14 cellular contexts compared by ENCODE assay signal in the genomic region with DNA sequence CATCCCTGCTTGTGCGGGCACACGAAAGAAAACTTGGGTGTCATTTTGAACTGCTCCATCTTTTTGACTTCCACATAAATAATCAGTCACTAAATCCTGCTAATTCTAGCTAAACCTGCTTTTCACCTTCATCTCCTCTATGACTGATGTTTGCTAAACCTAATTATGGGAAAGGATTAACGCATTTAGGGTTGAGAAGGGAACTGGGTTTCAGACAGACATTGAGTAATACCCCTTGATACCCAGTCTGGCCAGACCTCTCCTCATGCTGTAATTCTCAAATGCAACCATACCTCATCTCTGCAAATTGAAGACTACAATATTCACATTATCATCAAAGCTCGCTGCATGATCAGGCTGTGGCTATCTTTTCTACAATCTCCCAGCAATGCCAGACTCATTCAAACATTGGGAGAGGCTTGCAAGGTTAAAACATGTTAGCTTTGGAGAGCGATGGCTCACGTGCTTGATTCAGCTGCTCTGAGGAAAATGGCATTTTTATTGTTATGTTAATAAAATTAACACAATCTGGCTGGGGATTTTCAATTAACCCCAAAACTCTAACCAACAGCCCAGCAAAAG. TPM values are rescaled to one million over a fixed set of nuclear protein-coding genes. Genes with fewer than 3 reads are reported as not detected.
DNase-seq lines count a peak whose midpoint lies in the region; ATAC-seq and TF ChIP-seq lines count a peak whose summit lies in the region.
"Had no signal": no experiment of that assay in that cellular context is flagged by ENCODE, and none has a peak within 500 bp of the region (broad histone marks: within the 10 kb centered on the region; RNA-seq: fewer than 3 reads in every experiment).

No MANE protein-coding gene starts in this region.

- POLR2A ChIA-PET in CD4-positive, alpha-beta memory T cell (lab: Charles Lee; ENCODE audit: partially characterized antibody): interaction anchor here (1.2 to 6.4 kb wide), 3 partner anchors 20 to 162 kb away, joined by 4 to 68 read pairs (median 40); a partner anchor contains a TSS
- POLR2A ChIA-PET in naive thymus-derived CD4-positive, alpha-beta T cell (lab: Charles Lee): interaction anchor here (0.9 to 5.0 kb wide), 3 partner anchors 40 to 192 kb away, joined by 3 to 54 read pairs (median 39); a partner anchor contains a TSS

- no peak for TF ChIP-seq POLR2A in GM18505 (IDR thresholded peaks at IDR 0.05; ENCODE audit: borderline replicate concordance, extremely low read depth, insufficient read depth, insufficient read length)

- H3K4me3 ChIP-seq in CD4-positive, alpha-beta memory T cell (ENCODE audit: low read length in 2 of 2): no peak overlapping the region
- no peak overlapping the region for H3K4me3 ChIP-seq in naive thymus-derived CD4-positive, alpha-beta T cell (ENCODE audit: low read length)
- H3K4me3 ChIP-seq in ascending aorta: no peak overlapping the region

- peaks cover 13% of the 10 kb centered on the region for H3K36me3 ChIP-seq in CD4-positive, alpha-beta memory T cell (ENCODE audit: insufficient read depth, low read length)
- H3K36me3 ChIP-seq in naive thymus-derived CD4-positive, alpha-beta T cell (ENCODE audit: control insufficient read depth in 2 of 3, insufficient read depth in 3 of 3, low read length in 3 of 3): peaks cover 3 to 21% (median 7%) of the 10 kb centered on the region in 3 experiments
- peaks cover 11 to 19% of the 10 kb centered on the region in 2 donors for H3K36me3 ChIP-seq in ascending aorta

- peak overlapping the region in 7 of 8 donors; percentile 23 to 98 (median 92) for H3K4me3 Mint-ChIP-seq in CD4-positive, alpha-beta memory T cell
- H3K4me3 Mint-ChIP-seq in IgD-negative memory B cell: peak overlapping the region; percentile 28 to 97 (median 82)
- H3K4me3 Mint-ChIP-seq in activated T-helper 2 cell treated with anti-CD3 and anti-CD28 coated beads, Interferon-gamma antibody, Interleukin-2, Interleukin-4, amounts not matched to agents 10 μg/mL and 5 μg/mL and 100 μg/mL, durations not matched to agents 14 hours and 24 hours and 36 hours (ENCODE audit: low read depth): peak overlapping the region; percentile 77
- H3K4me3 Mint-ChIP-seq in naive thymus-derived CD4-positive, alpha-beta T cell: peak overlapping the region; percentile 17 to 96 (median 92)

- peaks cover 57 to 88% (median 75%) of the 10 kb centered on the region in 4 donors for H3K4me1 Mint-ChIP-seq in CD4-positive, alpha-beta memory T cell
- H3K4me1 Mint-ChIP-seq in IgD-negative memory B cell: peaks cover 51 to 65% (median 52%) of the 10 kb centered on the region in 3 donors
- H3K4me1 Mint-ChIP-seq in activated T-helper 2 cell treated with anti-CD3 and anti-CD28 coated beads, Interferon-gamma antibody, Interleukin-2, Interleukin-4, amounts not matched to agents 10 μg/mL and 5 μg/mL and 100 μg/mL, durations not matched to agents 14 hours and 24 hours and 36 hours (ENCODE audit: low read depth): peaks cover 76% of the 10 kb centered on the region
- H3K4me1 Mint-ChIP-seq in naive thymus-derived CD4-positive, alpha-beta T cell: peaks cover 65 to 90% (median 86%) of the 10 kb centered on the region in 7 donors

- peaks cover 70% of the 10 kb centered on the region for H3K4me1 ChIP-seq in CD4-positive, alpha-beta memory T cell (ENCODE audit: insufficient read depth, low read length)
- peaks cover 17 to 48% of the 10 kb centered on the region in 2 donors for H3K4me1 ChIP-seq in naive thymus-derived CD4-positive, alpha-beta T cell (ENCODE audit: control insufficient read depth in 2 of 2, insufficient read depth in 2 of 2, low read length in 2 of 2)
- peaks cover 6 to 16% of the 10 kb centered on the region in 2 donors for H3K4me1 ChIP-seq in ascending aorta

- no peak for DNase-seq in CD4-positive, alpha-beta memory T cell
- DNase-seq in activated T-helper 2 cell treated with anti-CD3 and anti-CD28 coated beads, Interferon-gamma antibody, Interleukin-2, Interleukin-4, amounts not matched to agents 10 μg/mL and 5 μg/mL and 100 μg/mL, durations not matched to agents 14 hours and 24 hours and 36 hours (ENCODE audit: low spot score): no peak
- no peak for DNase-seq in naive thymus-derived CD4-positive, alpha-beta T cell
- DNase-seq in ascending aorta (ENCODE audit: low spot score in 2 of 2) (no peak), GM03348 (ENCODE audit: low spot score) (no peak)
- DNase-seq: activated CD4-positive, CD25-positive, alpha-beta regulatory T cell treated with anti-CD3 and anti-CD28 coated beads, Interleukin-2, amount 50 U/mL, for 72 hours; anterior cingulate cortex; DMS 273 treated with DMSO at 0.1 percent for 48 hours; immature natural killer cell; NCI-H187 treated with DMSO at 0.1 percent for 48 hours; stomach had no signal

- ATAC-seq in naive thymus-derived CD4-positive, alpha-beta T cell: no peak
- no peak for ATAC-seq in GM21528 (IDR thresholded peaks at IDR 0.05; ENCODE audit: low FRiP score, unreplicated experiment)
- no peak for ATAC-seq in GM18505 (IDR thresholded peaks at IDR 0.05; ENCODE audit: unreplicated experiment)

- no peaks in the 10 kb centered on the region for H3K9me3 ChIP-seq in CD4-positive, alpha-beta memory T cell (ENCODE audit: control insufficient read depth in 1 of 2, low read length in 2 of 2)
- no peaks in the 10 kb centered on the region for H3K9me3 ChIP-seq in naive thymus-derived CD4-positive, alpha-beta T cell (ENCODE audit: control insufficient read depth in 2 of 3, low read length in 3 of 3)
- no peaks in the 10 kb centered on the region for H3K9me3 ChIP-seq in ascending aorta
- H3K9me3 ChIP-seq: stomach had no signal

- CTCF ChIA-PET in CD4-positive, alpha-beta memory T cell (lab: Charles Lee; ENCODE audit: partially characterized antibody): interaction anchor here (1.0 to 4.1 kb wide), 3 partner anchors 20 to 193 kb away, joined by 3 to 17 read pairs (median 4); no protein-coding TSS in a partner anchor
- CTCF ChIA-PET in naive thymus-derived CD4-positive, alpha-beta T cell (lab: Charles Lee): interaction anchor here (0.8 to 1.0 kb wide), 2 partner anchors 22 to 42 kb away, joined by 3 read pairs; no protein-coding TSS in a partner anchor

- H3K9me3 Mint-ChIP-seq in CD4-positive, alpha-beta memory T cell: peaks cover 0 to 3% (median 0%) of the 10 kb centered on the region in 8 donors
- H3K9me3 Mint-ChIP-seq in IgD-negative memory B cell: no peaks in the 10 kb centered on the region
- H3K9me3 Mint-ChIP-seq in activated T-helper 2 cell treated with anti-CD3 and anti-CD28 coated beads, Interferon-gamma antibody, Interleukin-2, Interleukin-4, amounts not matched to agents 10 μg/mL and 5 μg/mL and 100 μg/mL, durations not matched to agents 14 hours and 24 hours and 36 hours: no peaks in the 10 kb centered on the region
- H3K9me3 Mint-ChIP-seq in naive thymus-derived CD4-positive, alpha-beta T cell: peaks cover 0 to 7% (median 0%) of the 10 kb centered on the region in 11 donors
- H3K9me3 Mint-ChIP-seq: immature natural killer cell had no signal

- H3K27me3 Mint-ChIP-seq in CD4-positive, alpha-beta memory T cell: no peaks in the 10 kb centered on the region
- H3K27me3 Mint-ChIP-seq in IgD-negative memory B cell: no peaks in the 10 kb centered on the region
- no peaks in the 10 kb centered on the region for H3K27me3 Mint-ChIP-seq in activated T-helper 2 cell treated with anti-CD3 and anti-CD28 coated beads, Interferon-gamma antibody, Interleukin-2, Interleukin-4, amounts not matched to agents 10 μg/mL and 5 μg/mL and 100 μg/mL, durations not matched to agents 14 hours and 24 hours and 36 hours (ENCODE audit: low read depth)
- H3K27me3 Mint-ChIP-seq in naive thymus-derived CD4-positive, alpha-beta T cell: no peaks in the 10 kb centered on the region

- peaks cover 25 to 53% of the 10 kb centered on the region in 2 donors for H3K36me3 Mint-ChIP-seq in CD4-positive, alpha-beta memory T cell
- H3K36me3 Mint-ChIP-seq in IgD-negative memory B cell: peaks cover 8% of the 10 kb centered on the region
- H3K36me3 Mint-ChIP-seq in activated T-helper 2 cell treated with anti-CD3 and anti-CD28 coated beads, Interferon-gamma antibody, Interleukin-2, Interleukin-4, amounts not matched to agents 10 μg/mL and 5 μg/mL and 100 μg/mL, durations not matched to agents 14 hours and 24 hours and 36 hours (ENCODE audit: low read depth): peaks cover 49% of the 10 kb centered on the region
- H3K36me3 Mint-ChIP-seq in naive thymus-derived CD4-positive, alpha-beta T cell: peaks cover 13 to 38% (median 19%) of the 10 kb centered on the region in 5 donors

- H3K27ac Mint-ChIP-seq in CD4-positive, alpha-beta memory T cell: peak overlapping the region in 6 of 7 donors; percentile 7 to 99 (median 64)
- peak overlapping the region in 2 of 3 donors; percentile 77 to 95 for H3K27ac Mint-ChIP-seq in IgD-negative memory B cell
- H3K27ac Mint-ChIP-seq in activated T-helper 2 cell treated with anti-CD3 and anti-CD28 coated beads, Interferon-gamma antibody, Interleukin-2, Interleukin-4, amounts not matched to agents 10 μg/mL and 5 μg/mL and 100 μg/mL, durations not matched to agents 14 hours and 24 hours and 36 hours: peak overlapping the region; percentile 86
- H3K27ac Mint-ChIP-seq in naive thymus-derived CD4-positive, alpha-beta T cell: peak overlapping the region in 5 of 9 donors; percentile 34 to 98 (median 97)

- H3K27ac ChIP-seq in CD4-positive, alpha-beta memory T cell (ENCODE audit: low read depth, low read length): no peak overlapping the region
- no peak overlapping the region for H3K27ac ChIP-seq in naive thymus-derived CD4-positive, alpha-beta T cell (ENCODE audit: low read depth, low read length)
- no peak overlapping the region for H3K27ac ChIP-seq in ascending aorta

- no peak for TF ChIP-seq CTCF in ascending aorta (IDR thresholded peaks at IDR 0.05)

- no peaks in the 10 kb centered on the region for H3K27me3 ChIP-seq in CD4-positive, alpha-beta memory T cell (ENCODE audit: insufficient read depth, low read length)
- H3K27me3 ChIP-seq in naive thymus-derived CD4-positive, alpha-beta T cell (ENCODE audit: control insufficient read depth in 2 of 2, insufficient read depth in 2 of 2, low read length in 2 of 2): no peaks in the 10 kb centered on the region
- H3K27me3 ChIP-seq in ascending aorta: no peaks in the 10 kb centered on the region
- H3K27me3 ChIP-seq: stomach had no signal

- intact Hi-C loops in CD4-positive, alpha-beta memory T cell (cut with micrococcal nuclease): no loop called here
- intact Hi-C loops in activated T-helper 2 cell treated with anti-CD3 and anti-CD28 coated beads, Interferon-gamma antibody, Interleukin-2, Interleukin-4, amounts not matched to agents 10 μg/mL and 5 μg/mL and 100 μg/mL, durations not matched to agents 14 hours and 24 hours and 36 hours (cut with micrococcal nuclease): loop anchor here (5.0 kb wide), 1 partner anchor 191 kb away; no protein-coding TSS in a partner anchor
- intact Hi-C loops in naive thymus-derived CD4-positive, alpha-beta T cell (cut with micrococcal nuclease): loop anchor here (5.0 to 10.0 kb wide), 5 partner anchors 111 to 1926 kb away; a partner anchor contains a TSS
- intact Hi-C loops in ascending aorta (cut with DNase I): no loop called here

RNA-seq across cellular contexts. Expression of a gene that starts 2.4 kb away (rescaled TPM):
- 10 to 100 TPM; 54.0 to 59.7 TPM for total RNA-seq in CD4-positive, alpha-beta memory T cell
- polyA plus RNA-seq in CD4-positive, alpha-beta memory T cell: 10 to 100 TPM in 1 of 2 donors, 1 to 10 TPM in 1; 7.9 to 19.7 TPM
- 19.8 TPM for polyA plus RNA-seq in IgD-negative memory B cell
- 39.0 and 39.4 TPM in 2 replicates for total RNA-seq in activated T-helper 2 cell treated with anti-CD3 and anti-CD28 coated beads, Interferon-gamma antibody, Interleukin-2, Interleukin-4, amounts not matched to agents 10 μg/mL and 5 μg/mL and 100 μg/mL, durations not matched to agents 14 hours and 24 hours and 36 hours
- total RNA-seq in naive thymus-derived CD4-positive, alpha-beta T cell: 10 to 100 TPM; 45.5 to 64.3 (median 59.1) TPM
- 10 to 100 TPM; 21.5 to 23.9 TPM for polyA plus RNA-seq in naive thymus-derived CD4-positive, alpha-beta T cell
- 39.3 TPM for total RNA-seq in ascending aorta

RNA-seq across cellular contexts. Expression of a gene that starts 2.5 kb away (rescaled TPM):
- 10 to 100 TPM; 19.5 to 20.7 TPM for total RNA-seq in CD4-positive, alpha-beta memory T cell
- 10 to 100 TPM; 17.6 to 28.9 TPM for polyA plus RNA-seq in CD4-positive, alpha-beta memory T cell
- polyA plus RNA-seq in IgD-negative memory B cell: 23.1 TPM
- 21.6 and 23.0 TPM in 2 replicates for total RNA-seq in activated T-helper 2 cell treated with anti-CD3 and anti-CD28 coated beads, Interferon-gamma antibody, Interleukin-2, Interleukin-4, amounts not matched to agents 10 μg/mL and 5 μg/mL and 100 μg/mL, durations not matched to agents 14 hours and 24 hours and 36 hours
- total RNA-seq in naive thymus-derived CD4-positive, alpha-beta T cell: 10 to 100 TPM; 18.9 to 22.8 (median 20.1) TPM
- 10 to 100 TPM; 23.4 to 29.0 TPM for polyA plus RNA-seq in naive thymus-derived CD4-positive, alpha-beta T cell
- 85.6 TPM for total RNA-seq in ascending aorta

RNA-seq across cellular contexts. Expression of a gene that starts 31.1 kb away (rescaled TPM):
- 10 to 100 TPM; 72.7 to 74.5 TPM for total RNA-seq in CD4-positive, alpha-beta memory T cell
- polyA plus RNA-seq in CD4-positive, alpha-beta memory T cell: 10 to 100 TPM; 22.2 to 45.4 TPM
- 32.3 TPM for polyA plus RNA-seq in IgD-negative memory B cell
- 49.7 and 55.0 TPM in 2 replicates for total RNA-seq in activated T-helper 2 cell treated with anti-CD3 and anti-CD28 coated beads, Interferon-gamma antibody, Interleukin-2, Interleukin-4, amounts not matched to agents 10 μg/mL and 5 μg/mL and 100 μg/mL, durations not matched to agents 14 hours and 24 hours and 36 hours
- total RNA-seq in naive thymus-derived CD4-positive, alpha-beta T cell: 100 to 1,000 TPM in 1 of 5 experiments, 10 to 100 TPM in 4; 63.6 to 107 (median 72.9) TPM
- 10 to 100 TPM; 25.8 to 45.8 TPM for polyA plus RNA-seq in naive thymus-derived CD4-positive, alpha-beta T cell
- 11.6 TPM for total RNA-seq in ascending aorta

RNA-seq across cellular contexts. Expression of a gene that starts 52.1 kb away (rescaled TPM):
- 1 to 10 TPM; 4.0 to 4.1 TPM for total RNA-seq in CD4-positive, alpha-beta memory T cell
- 1 to 10 TPM; 2.8 to 4.1 TPM for polyA plus RNA-seq in CD4-positive, alpha-beta memory T cell
- 5.7 TPM for polyA plus RNA-seq in IgD-negative memory B cell
- total RNA-seq in activated T-helper 2 cell treated with anti-CD3 and anti-CD28 coated beads, Interferon-gamma antibody, Interleukin-2, Interleukin-4, amounts not matched to agents 10 μg/mL and 5 μg/mL and 100 μg/mL, durations not matched to agents 14 hours and 24 hours and 36 hours: 14.2 and 14.5 TPM in 2 replicates
- 10 to 100 TPM in 1 of 5 experiments, 1 to 10 TPM in 4; 1.8 to 18.1 (median 2.7) TPM for total RNA-seq in naive thymus-derived CD4-positive, alpha-beta T cell
- polyA plus RNA-seq in naive thymus-derived CD4-positive, alpha-beta T cell: 1 to 10 TPM; 1.5 to 3.2 TPM
- 0.32 TPM for total RNA-seq in ascending aorta

Comparison
In these comparisons a context has a peak if more than half of its experiments do, and no peak if none do; other contexts are left out.
1. intact Hi-C loops: an anchor here in activated T-helper 2 cell treated with anti-CD3 and anti-CD28 coated beads, Interferon-gamma antibody, Interleukin-2, Interleukin-4, amounts not matched to agents 10 μg/mL and 5 μg/mL and 100 μg/mL, durations not matched to agents 14 hours and 24 hours and 36 hours (5.0 kb wide) and naive thymus-derived CD4-positive, alpha-beta T cell (5.0 to 10.0 kb wide); none called in CD4-positive, alpha-beta memory T cell and ascending aorta.